ENCODE assay signal across 8 cellular contexts in genomic region chr18:59139291-59139614, GRCh38. TPM values are rescaled to one million over a fixed set of nuclear protein-coding genes. Genes with fewer than 3 reads are reported as not detected.
DNase-seq lines count a peak whose midpoint lies in the region; ATAC-seq and TF ChIP-seq lines count a peak whose summit lies in the region.

No MANE protein-coding gene starts in this region.

- peaks cover 40% of the 10 kb centered on the region for H3K79me2 ChIP-seq in OCI-LY1 (ENCODE audit: insufficient read depth, low read length)

- H3K27ac ChIP-seq in HUES64 (ENCODE audit: low read depth, low read length) (peak overlapping the region; percentile 93), OCI-LY1 (ENCODE audit: low read depth, low read length, poor library complexity, severe bottlenecking) (peak overlapping the region; percentile 71)

- peak; percentile 63 for ATAC-seq in GM21423 (IDR thresholded peaks at IDR 0.05; ENCODE audit: unreplicated experiment)

- H3K9ac ChIP-seq in HUES64 (ENCODE audit: low read depth, low read length) (peak overlapping the region; percentile 96), OCI-LY1 (ENCODE audit: low read length) (peak overlapping the region; percentile 76), mucosa of stomach (ENCODE audit: low read length) (peak overlapping the region; percentile 83)

- no peaks in the 10 kb centered on the region for H4K20me1 ChIP-seq in OCI-LY1 (ENCODE audit: insufficient read depth, low read length)

- peaks cover 9% of the 10 kb centered on the region; the same call in 1 of the 2 replicates for H3F3A ChIP-seq in OCI-LY1 (ENCODE audit: insufficient read depth, low read length)

- no peaks in the 10 kb centered on the region for H3K9me2 ChIP-seq in OCI-LY1 (ENCODE audit: low read depth, low read length)

- H3K4me3 ChIP-seq in HUES64 (ENCODE audit: low read length) (peak overlapping the region; percentile 89), OCI-LY1 (ENCODE audit: low read depth, low read length, poor library complexity, severe bottlenecking) (peak overlapping the region; percentile 75), epithelial cell of proximal tubule (ENCODE audit: low read depth, low read length) (peak overlapping the region; percentile 90), mucosa of stomach (ENCODE audit: low read length) (peak overlapping the region; percentile 91)

- TF ChIP-seq CTCF in OCI-LY1 (IDR thresholded peaks at IDR 0.05; ENCODE audit: low read length) (no peak), epithelial cell of proximal tubule (conservative IDR thresholded peaks at IDR 0.05; ENCODE audit: low read depth, low read length) (no peak)

- 0% methylated on average over 15 of the region's 15 CpGs for WGBS in HUES64

- peak; percentile 94 for DNase-seq in COLO668 (lab: John Stamatoyannopoulos, UW; ENCODE audit: unreplicated experiment)
- DNase-seq in activated T-cell treated with anti-CD3 and anti-CD28 coated beads for 4 hours: peak; percentile 94
- DNase-seq in epithelial cell of proximal tubule (ENCODE audit: low read depth): peak; percentile 56
- peak; percentile 87 for DNase-seq in stimulated activated CD8-positive, alpha-beta memory T cell treated with anti-CD3 and anti-CD28 coated beads, Interleukin-7, amount 100 ng/mL, for 24 hours (ENCODE audit: low read depth)

- H3K36me3 ChIP-seq in HUES64 (ENCODE audit: insufficient read depth, low read length): no peaks in the 10 kb centered on the region
- no peaks in the 10 kb centered on the region for H3K36me3 ChIP-seq in OCI-LY1 (ENCODE audit: insufficient read depth, low read length)
- no peaks in the 10 kb centered on the region for H3K36me3 ChIP-seq in mucosa of stomach (ENCODE audit: control insufficient read depth, insufficient read depth, low read length)

- H2AFZ ChIP-seq in OCI-LY1 (ENCODE audit: low read length): peak overlapping the region; percentile 75; the same call in 1 of the 2 replicates

- peaks cover 9% of the 10 kb centered on the region; the same call in 1 of the 2 replicates for H3K27me3 ChIP-seq in HUES64 (ENCODE audit: insufficient read depth, low read length)
- H3K27me3 ChIP-seq in OCI-LY1 (ENCODE audit: insufficient read depth, low read length): no peaks in the 10 kb centered on the region
- H3K27me3 ChIP-seq in mucosa of stomach (ENCODE audit: control insufficient read depth, insufficient read depth, low read length): peaks cover 4% of the 10 kb centered on the region

- H3K4me1 ChIP-seq in HUES64 (ENCODE audit: insufficient read depth, low read length) (peaks cover 8% of the 10 kb centered on the region; the same call in 1 of the 2 replicates), OCI-LY1 (ENCODE audit: insufficient read depth, low read length, severe bottlenecking) (peaks cover 37% of the 10 kb centered on the region), mucosa of stomach (ENCODE audit: control insufficient read depth, insufficient read depth, low read length) (peaks cover 13% of the 10 kb centered on the region)

- H3K9me3 ChIP-seq in HUES64 (ENCODE audit: insufficient read depth, low read depth, low read length) (no peaks in the 10 kb centered on the region), OCI-LY1 (ENCODE audit: low read length) (0 out of 2 replicates have a peak, but pooled peaks cover 3% of the 10 kb centered on the region), mucosa of stomach (ENCODE audit: control insufficient read depth, low read length) (no peaks in the 10 kb centered on the region)

- peak overlapping the region; percentile 98 for H3K4me2 ChIP-seq in OCI-LY1 (ENCODE audit: low read length)

RNA-seq across cellular contexts. Expression of gene SEC11C, which starts 0.4 kb away (rescaled TPM):
- polyA plus RNA-seq in HUES64 (2013, experiment 1 of 2): 49.0 TPM
- polyA plus RNA-seq in HUES64 (2013, experiment 2 of 2): 43.4 TPM
- total RNA-seq in epithelial cell of proximal tubule: 37.6 and 49.4 TPM in 2 replicates

Comparison
In these comparisons a context has a peak if more than half of its experiments do, and no peak if none do; other contexts are left out.
1. Peak in every context shown above with its lines: DNase-seq, ATAC-seq, H3K4me3 ChIP-seq and H3K27ac ChIP-seq.